ENCODE assay signal across 8 cellular contexts in genomic region chr20:49281059-49281912, GRCh38. TPM values are rescaled to one million over a fixed set of nuclear protein-coding genes. Genes with fewer than 3 reads are reported as not detected.
DNase-seq lines count a peak whose midpoint lies in the region; ATAC-seq, FAIRE-seq and TF ChIP-seq lines count a peak whose summit lies in the region.

No MANE protein-coding gene starts in this region.

- TF ChIP-seq CTCF in esophagus squamous epithelium (IDR thresholded peaks at IDR 0.05) = no peak

- H3K27me3 ChIP-seq in esophagus squamous epithelium = no peaks in the 10 kb centered on the region
- no peaks in the 10 kb centered on the region for H3K27me3 ChIP-seq in small intestine (ENCODE audit: control insufficient read depth in 2 of 2, insufficient read depth in 2 of 2, low read length in 2 of 2)

- no peaks in the 10 kb centered on the region for H3K27me3 Mint-ChIP-seq in activated CD4-positive, alpha-beta T cell treated with anti-CD3 and anti-CD28 coated beads, Interleukin-2, amount 10 ng/mL, durations not matched to agents 7 days and 5 days

- no peak for FAIRE-seq in small intestine (lab: Jason Lieb, UNC)

- H3K9me3 ChIP-seq in esophagus squamous epithelium = peaks cover 0 to 65% (median 36%) of the 10 kb centered on the region in 3 donors
- peaks cover 1% of the 10 kb centered on the region for H3K9me3 ChIP-seq in small intestine (ENCODE audit: control insufficient read depth, low read depth)

- 45 to 52% methylated on average over 12 to 13 of the region's 13 CpGs for WGBS in esophagus squamous epithelium, 2 donors
- 58 to 61% (median 59%) methylated on average over 13 of the region's 13 CpGs for whole genome bisulfite sequencing in small intestine, 3 donors

- POLR2A ChIA-PET in activated CD4-positive, alpha-beta T cell treated with anti-CD3 and anti-CD28 coated beads, Interleukin-2, amount 10 ng/mL, durations not matched to agents 7 days and 5 days (lab: Charles Lee) = no interaction called here

- peak overlapping the region; percentile 98 for H3K4me3 Mint-ChIP-seq in activated CD4-positive, alpha-beta T cell treated with anti-CD3 and anti-CD28 coated beads, Interleukin-2, amount 10 ng/mL, durations not matched to agents 7 days and 5 days

- H3K4me1 ChIP-seq in esophagus squamous epithelium = peaks cover 5 to 77% (median 46%) of the 10 kb centered on the region in 3 donors
- peaks cover 0 to 12% of the 10 kb centered on the region in 2 donors for H3K4me1 ChIP-seq in small intestine (ENCODE audit: control insufficient read depth in 2 of 2, insufficient read depth in 1 of 2, low read depth in 1 of 2, low read length in 1 of 2)

- DNase-seq in activated CD4-positive, alpha-beta T cell treated with anti-CD3 and anti-CD28 coated beads, Interleukin-2, amount 10 ng/mL, durations not matched to agents 7 days and 5 days = no peak
- no peak for DNase-seq in activated CD4-positive, alpha-beta T cell treated with anti-CD3 and anti-CD28 coated beads for 1 hour
- DNase-seq in SK-N-DZ (ENCODE audit: low spot score) = peak; percentile 63
- no peak for DNase-seq in esophagus squamous epithelium (lab: John Stamatoyannopoulos, UW)
- DNase-seq in small intestine = peak; percentile 33
- no peak for DNase-seq in hepatic stellate cell (ENCODE audit: low spot score)
- DNase-seq in medulla oblongata (ENCODE audit: extremely low spot score) = no peak

- H3K9me3 Mint-ChIP-seq in activated CD4-positive, alpha-beta T cell treated with anti-CD3 and anti-CD28 coated beads, Interleukin-2, amount 10 ng/mL, durations not matched to agents 7 days and 5 days = peaks cover 57% of the 10 kb centered on the region

- peak overlapping the region; percentile 86 to 97 (median 92) for H3K4me3 ChIP-seq in esophagus squamous epithelium
- H3K4me3 ChIP-seq in small intestine (ENCODE audit: low read depth in 1 of 2, low read length in 2 of 2) = peak overlapping the region in 1 of 2 donors; percentile 25

- H3K36me3 Mint-ChIP-seq in activated CD4-positive, alpha-beta T cell treated with anti-CD3 and anti-CD28 coated beads, Interleukin-2, amount 10 ng/mL, durations not matched to agents 7 days and 5 days (ENCODE audit: low read depth) = peaks cover 87% of the 10 kb centered on the region

- TF ChIP-seq POLR2A in esophagus squamous epithelium (IDR thresholded peaks at IDR 0.05) = no peak

- peaks cover 59 to 72% (median 59%) of the 10 kb centered on the region in 3 donors for H3K36me3 ChIP-seq in esophagus squamous epithelium
- peaks cover 41 to 59% of the 10 kb centered on the region in 2 donors for H3K36me3 ChIP-seq in small intestine (ENCODE audit: control insufficient read depth in 2 of 2, insufficient read depth in 2 of 2, low read length in 2 of 2)

- CTCF ChIA-PET in activated CD4-positive, alpha-beta T cell treated with anti-CD3 and anti-CD28 coated beads, Interleukin-2, amount 10 ng/mL, durations not matched to agents 7 days and 5 days (lab: Charles Lee) = interaction anchor here (1.3 to 1.7 kb wide), 3 partner anchors 10 to 14 kb away, joined by 5 to 6 read pairs (median 5); no protein-coding TSS in a partner anchor

- peak overlapping the region; percentile 96 for H3K27ac Mint-ChIP-seq in activated CD4-positive, alpha-beta T cell treated with anti-CD3 and anti-CD28 coated beads, Interleukin-2, amount 10 ng/mL, durations not matched to agents 7 days and 5 days

- intact Hi-C loops in esophagus squamous epithelium (cut with DNase I) = no loop called here

- H3K27ac ChIP-seq in esophagus squamous epithelium (peak overlapping the region in 2 of 4 donors; percentile 9 to 95), small intestine (ENCODE audit: low read depth in 1 of 2, low read length in 1 of 2) (peak overlapping the region in 1 of 2 donors; percentile 80)

- ATAC-seq in GM21825 (IDR thresholded peaks at IDR 0.05; ENCODE audit: unreplicated experiment) = no peak

- H3K4me1 Mint-ChIP-seq in activated CD4-positive, alpha-beta T cell treated with anti-CD3 and anti-CD28 coated beads, Interleukin-2, amount 10 ng/mL, durations not matched to agents 7 days and 5 days = peaks cover 76% of the 10 kb centered on the region

RNA-seq across cellular contexts. Expression of gene ZNFX1, which starts 3.4 kb away (rescaled TPM):
- 10 to 100 TPM; 79.7 to 85.3 TPM for total RNA-seq in activated CD4-positive, alpha-beta T cell treated with anti-CD3 and anti-CD28 coated beads, Interleukin-2, amount 10 ng/mL, durations not matched to agents 7 days and 5 days
- 5.2 and 6.0 TPM in 2 replicates for polyA plus RNA-seq in SK-N-DZ (2014; cell fraction: cytosol; rRNA removed)
- 5.4 and 7.8 TPM in 2 replicates for polyA plus RNA-seq in SK-N-DZ (2014; cell fraction: nucleus; rRNA removed)
- total RNA-seq in esophagus squamous epithelium = 10 to 100 TPM; 12.8 to 25.2 (median 17.9) TPM
- 10 to 100 TPM in 2 of 3 donors, 1 to 10 TPM in 1; 9.9 to 13.4 (median 11.9) TPM for polyA plus RNA-seq in small intestine

Comparison
In these comparisons a context has a peak if more than half of its experiments do, and no peak if none do; other contexts are left out.
1. DNase-seq: peak in SK-N-DZ (single experiment) and small intestine (single experiment); none in activated CD4-positive, alpha-beta T cell treated with anti-CD3 and anti-CD28 coated beads, Interleukin-2, amount 10 ng/mL, durations not matched to agents 7 days and 5 days (single experiment), activated CD4-positive, alpha-beta T cell treated with anti-CD3 and anti-CD28 coated beads for 1 hour (single experiment), esophagus squamous epithelium (single experiment), hepatic stellate cell (single experiment) and medulla oblongata (single experiment).